In genomic region chr7:113216038-113216437, GRCh38 we compare ENCODE assay signal across 31 cellular contexts.
"Had no signal": no experiment of that assay in that cellular context is flagged by ENCODE, and none has a peak within 500 bp of the region (broad histone marks: within the 10 kb centered on the region; RNA-seq: fewer than 3 reads in every experiment).

No MANE protein-coding gene starts in this region.

- H3K4me3 ChIP-seq: MG63 had no signal

- DNase-seq: Karpas-422, Kasumi-1, MG63, MM.1S, MV-4-11, NCI-H1048, NCI-H1092, NCI-H1092 treated with DMSO at 0.1 percent for 48 hours, NCI-H1105, NCI-H1105 treated with DMSO at 0.1 percent for 48 hours, NCI-H1436, NCI-H1436 treated with DMSO at 0.1 percent for 48 hours, NCI-H146, NCI-H1694, NCI-H1694 treated with DMSO at 0.1 percent for 48 hours, NCI-H187, NCI-H187 treated with DMSO at 0.1 percent for 48 hours, NCI-H1930, NCI-H2029, NCI-H2029 treated with DMSO at 0.1 percent for 48 hours, NCI-H2081 treated with DMSO at 0.1 percent for 48 hours, NCI-H2107, NCI-H2171, NCI-H2171 treated with DMSO at 0.1 percent for 48 hours, NCI-H2227 treated with DMSO at 0.1 percent for 48 hours, NCI-H226, NCI-H345, NCI-H446, NCI-H446 treated with DMSO at 0.1 percent for 48 hours, NCI-H510A, NCI-H510A treated with DMSO at 0.1 percent for 48 hours had no signal

- H3K36me3 ChIP-seq: MG63 had no signal
